16 cellular contexts compared by ENCODE assay signal in genomic region chr11:357582-357981, GRCh38. TPM values are rescaled to one million over a fixed set of nuclear protein-coding genes. Genes with fewer than 3 reads are reported as not detected.
DNase-seq lines count a peak whose midpoint lies in the region; ATAC-seq and TF ChIP-seq lines count a peak whose summit lies in the region.
"Had no signal": no experiment of that assay in that cellular context is flagged by ENCODE, and none has a peak within 500 bp of the region (broad histone marks: within the 10 kb centered on the region; RNA-seq: fewer than 3 reads in every experiment).

No MANE protein-coding gene starts in this region.

- no peaks in the 10 kb centered on the region for H3K9me2 ChIP-seq in OCI-LY7 (ENCODE audit: insufficient read depth, low read length)

- H3K9me3 ChIP-seq in mammary epithelial cell (replicated peaks; ENCODE audit: insufficient read depth, low read length), result no peaks in the 10 kb centered on the region
- H3K9me3 ChIP-seq in OCI-LY7 (ENCODE audit: low read length), result no peaks in the 10 kb centered on the region

- no peak overlapping the region for H3K27ac Mint-ChIP-seq in MCF 10A (ENCODE audit: low read depth, unreplicated experiment)
- H3K27ac Mint-ChIP-seq: CD4-positive, alpha-beta T cell; GM23338; H9 had no signal

- H2AFZ ChIP-seq in mammary epithelial cell (ENCODE audit: low read depth, low read length) (no peak overlapping the region), OCI-LY7 (ENCODE audit: low read length) (no peak overlapping the region)
- H2AFZ ChIP-seq: GM23338 had no signal

- H3K27me3 ChIP-seq in mammary epithelial cell (ENCODE audit: insufficient read depth, low read length), result no peaks in the 10 kb centered on the region

- H3K4me2 ChIP-seq in mammary epithelial cell (ENCODE audit: insufficient read depth, low read depth, low read length) (no peak overlapping the region), OCI-LY7 (ENCODE audit: low read length) (no peak overlapping the region)
- H3K4me2 ChIP-seq: GM23338 had no signal

- no peak overlapping the region for H3K4me3 Mint-ChIP-seq in MCF 10A (ENCODE audit: unreplicated experiment)
- H3K4me3 Mint-ChIP-seq: CD4-positive, alpha-beta T cell; GM23338; H9 had no signal

- POLR2A ChIA-PET in MCF 10A (lab: Yijun Ruan, JAX) (no interaction called here), OCI-LY7 (lab: Charles Lee) (no interaction called here)

- in situ Hi-C loops in mammary epithelial cell (cut with MboI; ENCODE audit: low sequenced_read_pairs in 2 of 2), result loop anchor here (5.0 to 10.0 kb wide), 3 partner anchors 45 to 123 kb away; partner anchors contain the start of genes IFITM1 (in 1 of the 2), IFITM2 (in 1 of the 2), PSMD13 (in 1 of the 2) and SIRT3 (in 1 of the 2)

- no peak overlapping the region for H3K4me3 ChIP-seq in mammary epithelial cell (replicated peaks in 1 of 3; ENCODE audit: insufficient read depth in 1 of 3, low read depth in 2 of 3, low read length in 3 of 3)
- no peak overlapping the region for H3K4me3 ChIP-seq in OCI-LY7 (ENCODE audit: low read depth, low read length, poor library complexity, severe bottlenecking)
- H3K4me3 ChIP-seq: GM23338 had no signal

- H3K4me1 ChIP-seq in mammary epithelial cell (ENCODE audit: insufficient read depth, low read length) (peaks cover 15% of the 10 kb centered on the region), OCI-LY7 (ENCODE audit: insufficient read depth, low read length, poor library complexity, severe bottlenecking) (peaks cover 35% of the 10 kb centered on the region)

- no peaks in the 10 kb centered on the region for H4K20me1 ChIP-seq in mammary epithelial cell (ENCODE audit: insufficient read depth, low read length)
- no peaks in the 10 kb centered on the region for H4K20me1 ChIP-seq in OCI-LY7 (ENCODE audit: insufficient read depth, low read length)

- TF ChIP-seq CTCF in MCF 10A (IDR thresholded peaks at IDR 0.05; ENCODE audit: unreplicated experiment) (no peak), mammary epithelial cell (conservative IDR thresholded peaks at IDR 0.05 in 1 of 2, IDR thresholded peaks at IDR 0.05 in 1 of 2; ENCODE audit: extremely low read depth in 1 of 2, insufficient read depth in 1 of 2, low read depth in 1 of 2, low read length in 2 of 2) (no peak), OCI-LY7 (conservative IDR thresholded peaks at IDR 0.05; ENCODE audit: low read length) (no peak)

- TSS peak; percentile 32 for BruUV-seq in MCF 10A (replicated peaks; lab: Mats Ljungman, UMichigan)
- BruUV-seq in mammary epithelial cell (replicated peaks; lab: Mats Ljungman, UMichigan), result no TSS peak
- BruUV-seq in OCI-LY7 (replicated peaks; lab: Mats Ljungman, UMichigan), result TSS peak; percentile 75

- TF ChIP-seq POLR2A in erythroblast (IDR thresholded peaks at IDR 0.05; ENCODE audit: low read length), result peak; percentile 18

- H3K79me2 ChIP-seq in mammary epithelial cell (ENCODE audit: insufficient read depth, low read length) (no peaks in the 10 kb centered on the region), OCI-LY7 (ENCODE audit: insufficient read depth, low read depth, low read length) (no peaks in the 10 kb centered on the region)

- intact Hi-C loops in MCF 10A (cut with micrococcal nuclease) (no loop called here), mammary epithelial cell (cut with micrococcal nuclease) (loop anchor here (5.0 kb wide), 2 partner anchors 100 to 150 kb away; partner anchors contain the start of genes BET1L and RIC8A), OCI-LY7 (cut with micrococcal nuclease; ENCODE audit: unreplicated experiment) (loop anchor here (5.0 kb wide), 1 partner anchor 150 kb away; the partner anchor contains the start of genes BET1L and RIC8A), cardiac septum (cut with DNase I) (loop anchor here (5.0 kb wide), 1 partner anchor 150 kb away; the partner anchor contains the start of genes BET1L and RIC8A)

- H3K9me3 Mint-ChIP-seq in MCF 10A (ENCODE audit: unreplicated experiment), result no peaks in the 10 kb centered on the region
- H3K9me3 Mint-ChIP-seq: CD4-positive, alpha-beta T cell had no signal

- H3K36me3 ChIP-seq in mammary epithelial cell (ENCODE audit: insufficient read depth, low read length) (no peaks in the 10 kb centered on the region), OCI-LY7 (ENCODE audit: insufficient read depth, low read length) (no peaks in the 10 kb centered on the region)

- H3K4me1 Mint-ChIP-seq in MCF 10A (ENCODE audit: insufficient read depth, unreplicated experiment), result peaks cover 21% of the 10 kb centered on the region

- H3K36me3 Mint-ChIP-seq in MCF 10A (ENCODE audit: insufficient read depth, unreplicated experiment), result no peaks in the 10 kb centered on the region

- 100% methylated on average over 4 of the region's 4 CpGs for WGBS in mammary epithelial cell (ENCODE audit: low coverage, missing lambda C conversion rate)

- no peak overlapping the region for H3K27ac ChIP-seq in mammary epithelial cell (ENCODE audit: insufficient read depth, low read depth, low read length)
- H3K27ac ChIP-seq in OCI-LY7 (ENCODE audit: low read depth, low read length, poor library complexity, severe bottlenecking), result no peak overlapping the region

- CTCF ChIA-PET in MCF 10A (lab: Yijun Ruan, JAX), result no interaction called here
- CTCF ChIA-PET in mammary epithelial cell (lab: Charles Lee; ENCODE audit: low non-redundant PET), result no interaction called here
- CTCF ChIA-PET in OCI-LY7 (lab: Charles Lee; ENCODE audit: unreplicated experiment), result no interaction called here

- no peak overlapping the region for H3K9ac ChIP-seq in mammary epithelial cell (ENCODE audit: insufficient read depth, low read length)

- no peak for ATAC-seq in GM19023 (IDR thresholded peaks at IDR 0.05; ENCODE audit: unreplicated experiment)
- ATAC-seq: GM23338 had no signal

- peaks cover 11% of the 10 kb centered on the region for H3K27me3 Mint-ChIP-seq in MCF 10A (ENCODE audit: insufficient read depth, unreplicated experiment)
- H3K27me3 Mint-ChIP-seq: CD4-positive, alpha-beta T cell had no signal

- DNase-seq in MCF 10A (ENCODE audit: unreplicated experiment), result no peak
- DNase-seq in mammary epithelial cell, result no peak
- DNase-seq in OCI-LY7 (ENCODE audit: low spot score), result no peak
- no peak for DNase-seq in erythroblast (lab: John Stamatoyannopoulos, UW)
- no peak for DNase-seq in amygdala (lab: John Stamatoyannopoulos, UW)
- no peak for DNase-seq in cardiac septum (ENCODE audit: low spot score)
- DNase-seq: 8988T; ACHN; C1 segment of cervical spinal cord; Calu3; CD4-positive, alpha-beta T cell; DMS 273 treated with DMSO at 0.1 percent for 48 hours had no signal

- dilution Hi-C loops in mammary epithelial cell (cut with HindIII; ENCODE audit: low sequenced_read_pairs), result loop anchor here (5.0 kb wide), 2 partner anchors 60 to 105 kb away; partner anchors contain the start of gene IFITM5

RNA-seq across cellular contexts. Expression of gene B4GALNT4, which starts 11.7 kb away (rescaled TPM):
- total RNA-seq in MCF 10A (2022), result 20.0 and 25.9 TPM in 2 replicates
- total RNA-seq in mammary epithelial cell, result 10 to 100 TPM in 1 of 2 donors, 1 to 10 TPM in 1; 1.5 to 16.2 TPM
- 7.6 TPM for polyA plus RNA-seq in mammary epithelial cell
- 5.0 TPM for polyA minus RNA-seq in mammary epithelial cell
- total RNA-seq in OCI-LY7 (2014; rRNA removed; shearing (Covaris generic)), result not detected in 2 replicates
- total RNA-seq in OCI-LY7 (2022), result not detected in 2 replicates
- total RNA-seq in cardiac septum, result 0.24 TPM
- total RNA-seq: HT-29 had no signal

RNA-seq across cellular contexts. Expression of gene PKP3, which starts 36.4 kb away (rescaled TPM):
- total RNA-seq in MCF 10A (2022) (129 and 177 TPM in 2 replicates), mammary epithelial cell (100 to 1,000 TPM; 248 to 274 TPM), OCI-LY7 (2022) (not detected in 2 replicates), cardiac septum (0.83 TPM)
- 149 TPM for polyA plus RNA-seq in mammary epithelial cell
- polyA minus RNA-seq in mammary epithelial cell, result 62.8 TPM
- not detected in 2 replicates for total RNA-seq in OCI-LY7 (2014; rRNA removed; shearing (Covaris generic))

RNA-seq across cellular contexts. Expression of gene IFITM3, which starts 36.9 kb away (rescaled TPM):
- 415 and 497 TPM in 2 replicates for total RNA-seq in MCF 10A (2022)
- total RNA-seq in mammary epithelial cell, result 100 to 1,000 TPM in 1 of 2 donors, 10 to 100 TPM in 1; 58.7 to 211 TPM
- 230 TPM for polyA plus RNA-seq in mammary epithelial cell
- 231 TPM for polyA minus RNA-seq in mammary epithelial cell
- total RNA-seq in OCI-LY7 (2014; rRNA removed; shearing (Covaris generic)), result 0.95 and 1.5 TPM in 2 replicates
- 1.5 and 2.2 TPM in 2 replicates for total RNA-seq in OCI-LY7 (2022)
- total RNA-seq in cardiac septum, result 260 TPM

RNA-seq across cellular contexts. Expression of gene IFITM1, which starts 43.7 kb away (rescaled TPM):
- total RNA-seq in MCF 10A (2022) (1.8 and 4.8 TPM in 2 replicates), mammary epithelial cell (1 to 10 TPM; 1.7 to 2.8 TPM), OCI-LY7 (2022) (72.4 TPM in 2 replicates), cardiac septum (123 TPM)
- 5.1 TPM for polyA plus RNA-seq in mammary epithelial cell
- polyA minus RNA-seq in mammary epithelial cell, result 2.0 TPM
- total RNA-seq in OCI-LY7 (2014; rRNA removed; shearing (Covaris generic)), result 30.3 and 36.4 TPM in 2 replicates

RNA-seq across cellular contexts. Expression of gene IFITM2, which starts 50.0 kb away (rescaled TPM):
- total RNA-seq in MCF 10A (2022) (288 and 314 TPM in 2 replicates), mammary epithelial cell (10 to 100 TPM in 1 of 2 donors, 1 to 10 TPM in 1; 4.7 to 29.1 TPM), OCI-LY7 (2022) (110 and 117 TPM in 2 replicates), cardiac septum (215 TPM)
- 37.8 TPM for polyA plus RNA-seq in mammary epithelial cell
- 92.3 TPM for polyA minus RNA-seq in mammary epithelial cell
- 9.5 and 22.1 TPM in 2 replicates for total RNA-seq in OCI-LY7 (2014; rRNA removed; shearing (Covaris generic))

Comparison
In these comparisons a context has a peak if more than half of its experiments do, and no peak if none do; other contexts are left out.
1. RNA of gene PKP3, which starts 36.4 kb away (total RNA-seq): 248 to 274 TPM in mammary epithelial cell and 129 to 177 TPM in MCF 10A; 0.83 TPM in cardiac septum (single experiment) and not detected in OCI-LY7; every median in the first group is over 10 times any median in the second.
2. RNA of gene IFITM3, which starts 36.9 kb away (total RNA-seq): 415 to 497 TPM in MCF 10A, 260 TPM in cardiac septum (single experiment) and 58.7 to 211 TPM in mammary epithelial cell; 0.95 to 2.2 TPM in OCI-LY7; every median in the first group is over 10 times any median in the second.